In genomic region chr3:11770477-11771381, GRCh38 we compare ENCODE assay signal across 8 cellular contexts.
DNase-seq lines count a peak whose midpoint lies in the region; ATAC-seq and TF ChIP-seq lines count a peak whose summit lies in the region.

No MANE protein-coding gene starts in this region.

- H3K4me1 ChIP-seq in colonic mucosa, result peaks cover 9% of the 10 kb centered on the region
- H3K4me1 ChIP-seq in left lung, result peaks cover 10 to 15% of the 10 kb centered on the region in 2 donors

- peak; percentile 99 for ATAC-seq in HG03045 (IDR thresholded peaks at IDR 0.05; ENCODE audit: unreplicated experiment)
- ATAC-seq in left lung, result peak; percentile 97

- H3K9me3 ChIP-seq in colonic mucosa (no peaks in the 10 kb centered on the region), left lung (no peaks in the 10 kb centered on the region)

- TF ChIP-seq CTCF in colonic mucosa (IDR thresholded peaks at IDR 0.05) (no peak), left lung (IDR thresholded peaks at IDR 0.05) (no peak)

- H3K36me3 ChIP-seq in colonic mucosa (no peaks in the 10 kb centered on the region), left lung (no peaks in the 10 kb centered on the region)

- DNase-seq in NCI-H82 (lab: John Stamatoyannopoulos, UW), result peak; percentile 49
- no peak for DNase-seq in NCI-H82 treated with DMSO at 0.1 percent for 48 hours (lab: John Stamatoyannopoulos, UW; ENCODE audit: unreplicated experiment)
- DNase-seq in NCI-H2171 (lab: John Stamatoyannopoulos, UW), result peak; percentile 45
- peak; percentile 70 to 77 for DNase-seq in activated CD4-positive, alpha-beta T cell treated with anti-CD3 and anti-CD28 coated beads for 4 hours
- peak; percentile 92 for DNase-seq in colonic mucosa
- peak in 1 of 2 donors; percentile 88 for DNase-seq in left lung
- DNase-seq in stimulated activated CD4-positive, alpha-beta T cell treated with anti-CD3 and anti-CD28 coated beads, Interleukin-4, amount 100 ng/mL, for 4 hours, result peak; percentile 62 to 80

- H3K27me3 ChIP-seq in colonic mucosa (no peaks in the 10 kb centered on the region), left lung (no peaks in the 10 kb centered on the region)

- H3K27ac ChIP-seq in colonic mucosa, result peak overlapping the region; percentile 88
- H3K27ac ChIP-seq in left lung, result peak overlapping the region; percentile 68 to 79

- no peak overlapping the region for H3K4me3 ChIP-seq in colonic mucosa
- no peak overlapping the region for H3K4me3 ChIP-seq in left lung

- intact Hi-C loops in colonic mucosa (cut with DNase I) (no loop called here), left lung (cut with DNase I) (no loop called here)

- H3K9ac ChIP-seq in colonic mucosa (ENCODE audit: low read depth in 2 of 2, low read length in 2 of 2), result peak overlapping the region in 1 of 2 donors; percentile 82
